18 cellular contexts compared by ENCODE assay signal in genomic region chr9:15461601-15462000, GRCh38.
"Had no signal": no experiment of that assay in that cellular context is flagged by ENCODE, and none has a peak within 500 bp of the region (broad histone marks: within the 10 kb centered on the region; RNA-seq: fewer than 3 reads in every experiment).

No MANE protein-coding gene starts in this region.

- H3K27ac Mint-ChIP-seq: type B pancreatic cell had no signal

- H3K79me2 ChIP-seq: hepatocyte had no signal

- FAIRE-seq: kidney, small intestine had no signal

- H3K4me1 Mint-ChIP-seq: naive thymus-derived CD8-positive, alpha-beta T cell had no signal

- H3K27me3 ChIP-seq: dorsolateral prefrontal cortex, hepatocyte, neutrophil, suprapubic skin, thyroid gland, uterus had no signal

- H3K4me3 ChIP-seq: coronary artery, dorsolateral prefrontal cortex, hepatocyte, mucosa of descending colon, suprapubic skin, thyroid gland, uterus had no signal

- H3K27me3 Mint-ChIP-seq: naive thymus-derived CD8-positive, alpha-beta T cell; type B pancreatic cell had no signal

- ATAC-seq: left colon; mucosa of descending colon; naive thymus-derived CD8-positive, alpha-beta T cell had no signal

- H3K27ac ChIP-seq: coronary artery, dorsolateral prefrontal cortex, hepatocyte, neutrophil, suprapubic skin, thyroid gland, uterus had no signal

- H3K4me1 ChIP-seq: suprapubic skin, thyroid gland, uterus had no signal

- H3K9me3 Mint-ChIP-seq: naive thymus-derived CD8-positive, alpha-beta T cell; type B pancreatic cell had no signal

- H3K36me3 ChIP-seq: uterus had no signal

- H3K4me3 Mint-ChIP-seq: naive thymus-derived CD8-positive, alpha-beta T cell; type B pancreatic cell had no signal

- DNase-seq: dorsolateral prefrontal cortex; effector CD8-positive, alpha-beta T cell; foreskin melanocyte; head of caudate nucleus; kidney; left colon; mucosa of descending colon; naive thymus-derived CD8-positive, alpha-beta T cell; small intestine; stimulated activated CD4-positive, alpha-beta T cell treated with anti-CD3 and anti-CD28 coated beads, Interleukin-12 subunit alpha, Interleukin-12 subunit beta, amount 100 ng/mL, for 4 hours; stimulated activated naive CD4-positive, alpha-beta T cell treated with Interleukin-2 at 50 U/mL for 16 hours; thyroid gland; uterus had no signal

- H3K9me3 ChIP-seq: mucosa of descending colon, neutrophil, suprapubic skin, thyroid gland, uterus had no signal

- H2AFZ ChIP-seq: hepatocyte had no signal

- H3K4me2 ChIP-seq: hepatocyte had no signal
